12 cellular contexts compared by ENCODE assay signal in genomic region chr5:139678751-139679750, GRCh38. TPM values are rescaled to one million over a fixed set of nuclear protein-coding genes. Genes with fewer than 3 reads are reported as not detected.
DNase-seq lines count a peak whose midpoint lies in the region; ATAC-seq and TF ChIP-seq lines count a peak whose summit lies in the region.
"Had no signal": no experiment of that assay in that cellular context is flagged by ENCODE, and none has a peak within 500 bp of the region (broad histone marks: within the 10 kb centered on the region; RNA-seq: fewer than 3 reads in every experiment).

No MANE protein-coding gene starts in this region.

- TF ChIP-seq POLR2A in gastroesophageal sphincter (IDR thresholded peaks at IDR 0.05) = no peak

- peak overlapping the region; percentile 29 for H3K4me3 Mint-ChIP-seq in osteocyte (ENCODE audit: unreplicated experiment)

- no peak for TF ChIP-seq RAD21 in SK-N-SH (IDR thresholded peaks at IDR 0.05; ENCODE audit: low read length)

- H3K27me3 Mint-ChIP-seq in osteocyte (ENCODE audit: unreplicated experiment) = no peaks in the 10 kb centered on the region

- peaks cover 82% of the 10 kb centered on the region for H3K79me2 ChIP-seq in SK-N-SH (ENCODE audit: insufficient read depth)

- 86% methylated on average over 11 of the region's 17 CpGs for WGBS in SK-N-SH (ENCODE audit: low lambda C conversion rate)
- 50% methylated on average over 2 of the region's 17 CpGs; no CpG with 5 or more reads in 1 of the 2 donors for WGBS in gastroesophageal sphincter (ENCODE audit: low coverage in 1 of 2), 2 donors

- H3K27me3 ChIP-seq in SK-N-SH (ENCODE audit: insufficient read depth) (no peaks in the 10 kb centered on the region), gastroesophageal sphincter (no peaks in the 10 kb centered on the region)

- H3K4me2 ChIP-seq in SK-N-SH = no peak overlapping the region
- H3K4me2 ChIP-seq: KMS-11 had no signal

- TF ChIP-seq EP300 in SK-N-SH (IDR thresholded peaks at IDR 0.05; ENCODE audit: borderline replicate concordance in 1 of 2, low read depth in 1 of 2, low read length in 1 of 2) (no peak), gastroesophageal sphincter (IDR thresholded peaks at IDR 0.05) (no peak)

- peaks cover 22 to 40% of the 10 kb centered on the region in 2 experiments for H3K36me3 ChIP-seq in SK-N-SH (replicated peaks in 1 of 2; ENCODE audit: control insufficient read depth in 1 of 2, insufficient read depth in 2 of 2, low read length in 1 of 2)
- H3K36me3 ChIP-seq in gastroesophageal sphincter = peaks cover 0 to 44% of the 10 kb centered on the region in 2 donors

- no peak overlapping the region for H3K9ac ChIP-seq in SK-N-SH
- H3K9ac ChIP-seq: KMS-11 had no signal

- H3F3A ChIP-seq in SK-N-SH (replicated peaks; ENCODE audit: insufficient read depth) = no peaks in the 10 kb centered on the region

- H2AFZ ChIP-seq in SK-N-SH (ENCODE audit: low read depth) = no peak overlapping the region

- ATAC-seq in gastroesophageal sphincter = peak; percentile 37

- TF ChIP-seq CTCF in SK-N-SH (IDR thresholded peaks at IDR 0.05) (no peak), gastroesophageal sphincter (IDR thresholded peaks at IDR 0.05) (no peak), osteocyte (IDR thresholded peaks at IDR 0.05) (no peak)

- DNase-seq in AG20443 (ENCODE audit: low spot score) (peak; percentile 85), SK-N-SH (peak; percentile 56), osteocyte (ENCODE audit: extremely low spot score, unreplicated experiment) (no peak), hippocampal formation (lab: John Stamatoyannopoulos, UW) (no peak), T1000 (lab: John Stamatoyannopoulos, UW) (no peak), NCI-H2029 treated with DMSO at 0.1 percent for 48 hours (lab: John Stamatoyannopoulos, UW) (no peak), activated gamma-delta T cell treated with Interleukin-2 at 50 U/mL for 16 hours (no peak)
- DNase-seq: small intestine, T-helper 2 cell had no signal

- no peaks in the 10 kb centered on the region for H3K9me3 Mint-ChIP-seq in osteocyte (ENCODE audit: unreplicated experiment)
- H3K9me3 Mint-ChIP-seq: activated T-helper 2 cell treated with anti-CD3 and anti-CD28 coated beads, Interferon-gamma antibody, Interleukin-2, Interleukin-4, amounts not matched to agents 10 μg/mL and 5 μg/mL and 100 μg/mL, durations not matched to agents 14 hours and 24 hours and 36 hours had no signal

- peaks cover 39% of the 10 kb centered on the region for H3K36me3 Mint-ChIP-seq in osteocyte (ENCODE audit: unreplicated experiment)

- peak overlapping the region; percentile 93 for H3K27ac Mint-ChIP-seq in osteocyte (ENCODE audit: unreplicated experiment)
- H3K27ac Mint-ChIP-seq: activated T-helper 2 cell treated with anti-CD3 and anti-CD28 coated beads, Interferon-gamma antibody, Interleukin-2, Interleukin-4, amounts not matched to agents 10 μg/mL and 5 μg/mL and 100 μg/mL, durations not matched to agents 14 hours and 24 hours and 36 hours had no signal

- no peaks in the 10 kb centered on the region for H3K9me2 ChIP-seq in SK-N-SH

- no peaks in the 10 kb centered on the region for H3K9me3 ChIP-seq in SK-N-SH
- H3K9me3 ChIP-seq in gastroesophageal sphincter = no peaks in the 10 kb centered on the region

- H3K27ac ChIP-seq in SK-N-SH (ENCODE audit: low read depth in 2 of 2, low read length in 1 of 2) = peak overlapping the region; percentile 54 to 99; a peak in 3 of 4 replicates
- peak overlapping the region in 3 of 4 donors; percentile 64 to 78 (median 75) for H3K27ac ChIP-seq in gastroesophageal sphincter
- H3K27ac ChIP-seq: KMS-11 had no signal

- H3K4me3 ChIP-seq in SK-N-SH (ENCODE audit: low read depth in 2 of 2, low read length in 1 of 2) (no peak overlapping the region), gastroesophageal sphincter (no peak overlapping the region)

- H4K20me1 ChIP-seq in SK-N-SH (ENCODE audit: insufficient read depth) = peaks cover 75% of the 10 kb centered on the region

- H3K4me1 ChIP-seq in SK-N-SH (ENCODE audit: control insufficient read depth in 1 of 2, insufficient read depth in 2 of 2, low read depth in 1 of 2, low read length in 1 of 2) (peaks cover 27 to 50% of the 10 kb centered on the region in 2 experiments; a peak in 3 of 4 replicates), gastroesophageal sphincter (peaks cover 0 to 63% (median 18%) of the 10 kb centered on the region in 3 donors)

- CTCF ChIA-PET in SK-N-SH (lab: Yijun Ruan, JAX) = interaction anchor here (1.1 to 10.3 kb wide), 7 partner anchors 10 to 88 kb away, joined by 3 to 73 read pairs (median 9); no protein-coding TSS in a partner anchor

- H3K4me1 Mint-ChIP-seq in osteocyte (ENCODE audit: unreplicated experiment) = peaks cover 74% of the 10 kb centered on the region

- POLR2A ChIA-PET in SK-N-SH (lab: Yijun Ruan, JAX) = interaction anchor here (1.3 to 3.1 kb wide), 8 partner anchors 8 to 41 kb away, joined by 3 to 34 read pairs (median 20); partner anchors contain the start of gene CXXC5

TF ChIP-seq in SK-N-SH, 30 proteins besides CTCF, POLR2A, EP300 and RAD21:
- TF ChIP-seq, protein P1, sequence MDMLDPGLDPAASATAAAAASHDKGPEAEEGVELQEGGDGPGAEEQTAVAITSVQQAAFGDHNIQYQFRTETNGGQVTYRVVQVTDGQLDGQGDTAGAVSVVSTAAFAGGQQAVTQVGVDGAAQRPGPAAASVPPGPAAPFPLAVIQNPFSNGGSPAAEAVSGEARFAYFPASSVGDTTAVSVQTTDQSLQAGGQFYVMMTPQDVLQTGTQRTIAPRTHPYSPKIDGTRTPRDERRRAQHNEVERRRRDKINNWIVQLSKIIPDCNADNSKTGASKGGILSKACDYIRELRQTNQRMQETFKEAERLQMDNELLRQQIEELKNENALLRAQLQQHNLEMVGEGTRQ (IDR thresholded peaks at IDR 0.05; ENCODE audit: borderline replicate concordance, low read depth, low read length) = no peak
- TF ChIP-seq JUND (IDR thresholded peaks at IDR 0.05) (no peak), NFIC (IDR thresholded peaks at IDR 0.05; ENCODE audit: borderline replicate concordance) (no peak)

RNA-seq across cellular contexts. Expression of gene CXXC5, which starts 30.9 kb away (rescaled TPM):
- polyA plus RNA-seq in SK-N-SH (2012; rRNA removed) = 47.4 and 52.9 TPM in 2 replicates
- 32.6 and 46.5 TPM in 2 replicates for polyA plus RNA-seq in SK-N-SH (2012; cell fraction: cytosol; rRNA removed)
- 35.1 and 38.6 TPM in 2 replicates for polyA plus RNA-seq in SK-N-SH (2012; cell fraction: nucleus; rRNA removed)
- 10 to 100 TPM; 30.0 to 50.7 (median 35.1) TPM for total RNA-seq in gastroesophageal sphincter
- 239 and 259 TPM in 2 replicates for total RNA-seq in osteocyte

Comparison
In these comparisons a context has a peak if more than half of its experiments do, and no peak if none do; other contexts are left out.
1. DNase-seq: peak in AG20443 (single experiment) and SK-N-SH (single experiment); none in osteocyte (single experiment), hippocampal formation (0 of 2), T1000 (single experiment), NCI-H2029 treated with DMSO at 0.1 percent for 48 hours (single experiment) and activated gamma-delta T cell treated with Interleukin-2 at 50 U/mL for 16 hours (single experiment).